Comparison of ENCODE assay signal across 9 cellular contexts in the genomic region with DNA sequence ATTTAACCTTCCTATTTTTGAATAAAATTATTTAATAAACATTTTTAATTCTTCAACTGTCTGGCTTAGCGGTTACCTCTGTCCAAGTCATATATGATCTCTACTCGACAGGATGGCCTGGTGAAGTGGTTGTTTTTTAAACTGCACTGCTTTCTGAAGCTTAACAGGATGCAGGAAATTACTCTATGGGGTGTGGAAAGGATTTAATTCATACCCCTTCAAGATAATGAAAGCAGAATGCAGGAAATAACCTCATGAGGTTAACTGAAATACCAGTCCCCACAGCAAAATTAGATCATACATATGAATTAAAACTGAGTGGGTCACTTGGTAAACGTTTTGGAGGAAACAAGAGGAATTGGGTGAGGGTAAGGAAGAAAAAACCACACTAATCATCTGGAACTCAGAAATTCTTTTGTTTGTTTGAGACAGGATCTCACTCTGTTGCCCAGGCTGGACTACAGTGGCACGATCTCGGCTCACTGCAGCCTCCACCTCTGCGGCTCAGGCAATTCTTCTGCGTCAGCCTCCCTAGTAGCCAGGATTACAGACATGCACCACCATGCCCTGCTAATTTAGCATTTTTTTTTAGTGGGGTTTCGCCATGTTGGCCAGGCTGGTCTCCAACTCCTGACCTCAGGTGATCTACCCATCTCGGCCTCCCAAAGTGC. TPM values are rescaled to one million over a fixed set of nuclear protein-coding genes. Genes with fewer than 3 reads are reported as not detected.
DNase-seq lines count a peak whose midpoint lies in the region; ATAC-seq and TF ChIP-seq lines count a peak whose summit lies in the region.
"Had no signal": no experiment of that assay in that cellular context is flagged by ENCODE, and none has a peak within 500 bp of the region (broad histone marks: within the 10 kb centered on the region; RNA-seq: fewer than 3 reads in every experiment).

No MANE protein-coding gene starts in this region.

- peak; percentile 74 to 86 for ATAC-seq in CD4-positive, CD25-positive, alpha-beta regulatory T cell (ENCODE audit: low read depth in 2 of 2)
- peak; percentile 24 for ATAC-seq in effector memory CD8-positive, alpha-beta T cell (replicated peaks)
- ATAC-seq in natural killer cell (peak in 2 of 3 donors; percentile 26 to 28), HG02885 (IDR thresholded peaks at IDR 0.05; ENCODE audit: poor library complexity, unreplicated experiment) (no peak), GM18502 (IDR thresholded peaks at IDR 0.05; ENCODE audit: poor library complexity, unreplicated experiment) (no peak)

- peaks cover 0 to 7% of the 10 kb centered on the region in 2 experiments for H3K9me3 ChIP-seq in CD4-positive, CD25-positive, alpha-beta regulatory T cell (ENCODE audit: control insufficient read depth in 2 of 2, low read length in 2 of 2)

- peak overlapping the region in 2 of 4 donors; percentile 53 to 55 for H3K4me3 Mint-ChIP-seq in CD4-positive, CD25-positive, alpha-beta regulatory T cell
- no peak overlapping the region for H3K4me3 Mint-ChIP-seq in effector memory CD8-positive, alpha-beta T cell
- no peak overlapping the region for H3K4me3 Mint-ChIP-seq in natural killer cell

- H3K36me3 Mint-ChIP-seq in CD4-positive, CD25-positive, alpha-beta regulatory T cell, result peaks cover 36% of the 10 kb centered on the region
- H3K36me3 Mint-ChIP-seq in effector memory CD8-positive, alpha-beta T cell (ENCODE audit: insufficient read depth), result peaks cover 5% of the 10 kb centered on the region
- H3K36me3 Mint-ChIP-seq in natural killer cell, result peaks cover 27% of the 10 kb centered on the region

- no peaks in the 10 kb centered on the region for H3K27me3 Mint-ChIP-seq in CD4-positive, CD25-positive, alpha-beta regulatory T cell
- no peaks in the 10 kb centered on the region for H3K27me3 Mint-ChIP-seq in effector memory CD8-positive, alpha-beta T cell
- H3K27me3 Mint-ChIP-seq in natural killer cell (ENCODE audit: low read depth in 2 of 2), result no peaks in the 10 kb centered on the region

- H3K27ac Mint-ChIP-seq in CD4-positive, CD25-positive, alpha-beta regulatory T cell, result peak overlapping the region; percentile 53 to 78 (median 70)
- peak overlapping the region in 1 of 2 donors; percentile 67 for H3K27ac Mint-ChIP-seq in effector memory CD8-positive, alpha-beta T cell
- H3K27ac Mint-ChIP-seq in natural killer cell, result peak overlapping the region; percentile 39 to 71

- peak overlapping the region; percentile 28 for H3K4me3 ChIP-seq in CD4-positive, CD25-positive, alpha-beta regulatory T cell (ENCODE audit: low read depth, low read length)

- peaks cover 15% of the 10 kb centered on the region for H3K36me3 ChIP-seq in CD4-positive, CD25-positive, alpha-beta regulatory T cell (ENCODE audit: control insufficient read depth, insufficient read depth, low read length)

- peak overlapping the region; percentile 31 for H3K27ac ChIP-seq in CD4-positive, CD25-positive, alpha-beta regulatory T cell (ENCODE audit: insufficient read depth, low read length, poor library complexity, severe bottlenecking)

- peaks cover 12% of the 10 kb centered on the region for H3K4me1 ChIP-seq in CD4-positive, CD25-positive, alpha-beta regulatory T cell (ENCODE audit: control insufficient read depth, insufficient read depth, low read length, poor library complexity, severe bottlenecking)

- H3K4me1 Mint-ChIP-seq in CD4-positive, CD25-positive, alpha-beta regulatory T cell, result peaks cover 27 to 37% (median 29%) of the 10 kb centered on the region in 4 donors
- peaks cover 4 to 9% of the 10 kb centered on the region in 2 donors for H3K4me1 Mint-ChIP-seq in effector memory CD8-positive, alpha-beta T cell (ENCODE audit: low read depth in 2 of 2)
- H3K4me1 Mint-ChIP-seq in natural killer cell, result peaks cover 10 to 16% of the 10 kb centered on the region in 2 donors

- no peaks in the 10 kb centered on the region for H3K27me3 ChIP-seq in CD4-positive, CD25-positive, alpha-beta regulatory T cell (ENCODE audit: control insufficient read depth, insufficient read depth, low read length)

- DNase-seq in CD4-positive, CD25-positive, alpha-beta regulatory T cell, result peak in 1 of 3 donors; percentile 85
- DNase-seq in NCI-H69 (lab: John Stamatoyannopoulos, UW), result peak; percentile 11
- DNase-seq in effector memory CD8-positive, alpha-beta T cell, result no peak
- no peak for DNase-seq in natural killer cell
- DNase-seq in stimulated activated naive CD4-positive, alpha-beta T cell treated with Interleukin-2 at 50 U/mL for 16 hours (lab: John Stamatoyannopoulos, UW), result no peak
- no peak for DNase-seq in stimulated activated CD4-positive, alpha-beta T cell treated with anti-CD3 and anti-CD28 coated beads, Interleukin-15, amount 100 ng/mL, for 24 hours
- DNase-seq: NCI-H1092 treated with DMSO at 0.1 percent for 48 hours had no signal

- intact Hi-C loops in natural killer cell (cut with micrococcal nuclease), result no loop called here

- H3K9me3 Mint-ChIP-seq in CD4-positive, CD25-positive, alpha-beta regulatory T cell, result peaks cover 0 to 18% (median 2%) of the 10 kb centered on the region in 7 donors
- no peaks in the 10 kb centered on the region for H3K9me3 Mint-ChIP-seq in effector memory CD8-positive, alpha-beta T cell
- H3K9me3 Mint-ChIP-seq in natural killer cell, result peaks cover 0 to 3% of the 10 kb centered on the region in 2 donors

- no peak for TF ChIP-seq CTCF in natural killer cell (IDR thresholded peaks at IDR 0.05)

RNA-seq across cellular contexts. Expression of a gene that starts 50.1 kb away (rescaled TPM):
- 14.6 TPM for total RNA-seq in CD4-positive, CD25-positive, alpha-beta regulatory T cell
- polyA plus RNA-seq in CD4-positive, CD25-positive, alpha-beta regulatory T cell, result 1 to 10 TPM; 4.9 to 8.1 (median 5.8) TPM
- 1 to 10 TPM; 5.0 to 9.1 (median 7.2) TPM for total RNA-seq in natural killer cell

Comparison
In these comparisons a context has a peak if more than half of its experiments do, and no peak if none do; other contexts are left out.
1. ATAC-seq: peak in CD4-positive, CD25-positive, alpha-beta regulatory T cell (2 of 2), effector memory CD8-positive, alpha-beta T cell (single experiment) and natural killer cell (2 of 3); none in HG02885 (single experiment) and GM18502 (single experiment).